In the genomic region with DNA sequence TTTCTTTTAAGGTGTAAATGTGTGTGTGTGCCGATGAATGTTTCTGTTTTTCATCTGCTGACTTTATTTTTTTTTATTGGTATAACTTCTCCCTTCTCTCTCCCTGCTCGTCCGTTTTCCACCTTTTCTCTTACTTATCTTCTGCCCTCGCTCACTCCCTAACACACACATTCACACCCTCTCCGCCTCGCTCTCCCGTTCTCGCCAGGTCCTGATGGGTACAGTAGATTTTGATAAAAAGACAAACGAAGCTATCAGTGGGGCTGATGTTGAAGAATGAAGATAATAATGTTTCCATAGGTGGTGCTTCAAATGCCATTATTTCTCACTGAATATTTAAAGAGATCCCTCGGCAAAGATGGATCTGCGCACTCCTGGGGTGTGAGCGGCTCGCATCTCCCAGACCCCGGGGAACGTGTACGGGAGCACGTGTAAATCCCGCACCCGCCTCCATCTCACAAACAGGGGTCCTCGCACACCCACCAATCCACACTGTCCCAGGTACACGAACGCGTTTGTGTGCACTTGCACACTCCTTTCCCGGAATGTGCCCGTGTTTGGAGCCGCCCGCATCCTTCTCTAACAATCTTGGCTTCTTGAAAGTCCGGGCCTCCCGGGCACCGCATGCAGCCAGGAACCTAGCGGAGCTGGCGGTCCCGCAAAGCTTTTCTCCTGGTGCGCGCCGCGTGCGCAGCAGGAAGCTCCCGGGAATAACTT, we compare ENCODE assay signal across 1 cellular context.
TF ChIP-seq lines count a peak whose summit lies in the region.

No MANE protein-coding gene starts in this region.

TF ChIP-seq in HepG2, 621 proteins besides CTCF, POLR2A, EP300 and RAD21:
- TF ChIP-seq GABPB1 (CRISPR knock-in tag; IDR thresholded peaks at IDR 0.05) (no peak), HDAC2 (CRISPR knock-in tag; IDR thresholded peaks at IDR 0.05) (no peak), THYN1 (CRISPR knock-in tag; IDR thresholded peaks at IDR 0.05; ENCODE audit: borderline replicate concordance, low read depth) (no peak), NFKB2 (CRISPR knock-in tag; IDR thresholded peaks at IDR 0.05; ENCODE audit: borderline replicate concordance) (no peak), HDAC1 (CRISPR knock-in tag; IDR thresholded peaks at IDR 0.05) (no peak), SMC3 (IDR thresholded peaks at IDR 0.05; ENCODE audit: low read length) (no peak), FOXK1 (CRISPR knock-in tag; IDR thresholded peaks at IDR 0.05; ENCODE audit: borderline replicate concordance, low read depth) (no peak), ELF1 (CRISPR knock-in tag; IDR thresholded peaks at IDR 0.05) (no peak), ZNF850 (CRISPR knock-in tag; conservative IDR thresholded peaks at IDR 0.05) (no peak), HCFC1 (IDR thresholded peaks at IDR 0.05; ENCODE audit: low read depth, low read length) (no peak), PHF5A (CRISPR knock-in tag; IDR thresholded peaks at IDR 0.05; ENCODE audit: low read depth, unreplicated experiment) (no peak), SKI (IDR thresholded peaks at IDR 0.05; ENCODE audit: partially characterized antibody) (no peak), AGO2 (optimal IDR thresholded peaks at IDR 0.05; ENCODE audit: low read depth, low read length) (peak; percentile 28), ZNF382 (CRISPR knock-in tag; IDR thresholded peaks at IDR 0.05; ENCODE audit: borderline replicate concordance) (no peak), PRPF4 (IDR thresholded peaks at IDR 0.05; ENCODE audit: low read depth, low read length, poor library complexity, severe bottlenecking) (peak; percentile 15), AGO1 (IDR thresholded peaks at IDR 0.05; ENCODE audit: low read depth, low read length, poor library complexity, severe bottlenecking) (peak; percentile 44), PHB2 (IDR thresholded peaks at IDR 0.05; ENCODE audit: partially characterized antibody) (no peak), SAFB2 (CRISPR knock-in tag; IDR thresholded peaks at IDR 0.05; ENCODE audit: borderline replicate concordance, low read depth) (no peak), EZH2 (conservative IDR thresholded peaks at IDR 0.05; ENCODE audit: low read depth, low read length) (0 out of 2 replicates have a peak, but pooled peaks have one; percentile 57), ZNF543 (CRISPR knock-in tag; IDR thresholded peaks at IDR 0.05) (no peak), HNRNPL (IDR thresholded peaks at IDR 0.05; ENCODE audit: low read depth, low read length) (0 out of 2 replicates have a peak, but pooled peaks have one; percentile 44), FOXP1 (IDR thresholded peaks at IDR 0.05) (no peak), FOXP1 (CRISPR knock-in tag; IDR thresholded peaks at IDR 0.05) (no peak)
- TF ChIP-seq, protein P1, sequence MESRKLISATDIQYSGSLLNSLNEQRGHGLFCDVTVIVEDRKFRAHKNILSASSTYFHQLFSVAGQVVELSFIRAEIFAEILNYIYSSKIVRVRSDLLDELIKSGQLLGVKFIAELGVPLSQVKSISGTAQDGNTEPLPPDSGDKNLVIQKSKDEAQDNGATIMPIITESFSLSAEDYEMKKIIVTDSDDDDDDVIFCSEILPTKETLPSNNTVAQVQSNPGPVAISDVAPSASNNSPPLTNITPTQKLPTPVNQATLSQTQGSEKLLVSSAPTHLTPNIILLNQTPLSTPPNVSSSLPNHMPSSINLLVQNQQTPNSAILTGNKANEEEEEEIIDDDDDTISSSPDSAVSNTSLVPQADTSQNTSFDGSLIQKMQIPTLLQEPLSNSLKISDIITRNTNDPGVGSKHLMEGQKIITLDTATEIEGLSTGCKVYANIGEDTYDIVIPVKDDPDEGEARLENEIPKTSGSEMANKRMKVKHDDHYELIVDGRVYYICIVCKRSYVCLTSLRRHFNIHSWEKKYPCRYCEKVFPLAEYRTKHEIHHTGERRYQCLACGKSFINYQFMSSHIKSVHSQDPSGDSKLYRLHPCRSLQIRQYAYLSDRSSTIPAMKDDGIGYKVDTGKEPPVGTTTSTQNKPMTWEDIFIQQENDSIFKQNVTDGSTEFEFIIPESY (CRISPR knock-in tag; IDR thresholded peaks at IDR 0.05), result peak; percentile 21
- TF ChIP-seq, protein P2, sequence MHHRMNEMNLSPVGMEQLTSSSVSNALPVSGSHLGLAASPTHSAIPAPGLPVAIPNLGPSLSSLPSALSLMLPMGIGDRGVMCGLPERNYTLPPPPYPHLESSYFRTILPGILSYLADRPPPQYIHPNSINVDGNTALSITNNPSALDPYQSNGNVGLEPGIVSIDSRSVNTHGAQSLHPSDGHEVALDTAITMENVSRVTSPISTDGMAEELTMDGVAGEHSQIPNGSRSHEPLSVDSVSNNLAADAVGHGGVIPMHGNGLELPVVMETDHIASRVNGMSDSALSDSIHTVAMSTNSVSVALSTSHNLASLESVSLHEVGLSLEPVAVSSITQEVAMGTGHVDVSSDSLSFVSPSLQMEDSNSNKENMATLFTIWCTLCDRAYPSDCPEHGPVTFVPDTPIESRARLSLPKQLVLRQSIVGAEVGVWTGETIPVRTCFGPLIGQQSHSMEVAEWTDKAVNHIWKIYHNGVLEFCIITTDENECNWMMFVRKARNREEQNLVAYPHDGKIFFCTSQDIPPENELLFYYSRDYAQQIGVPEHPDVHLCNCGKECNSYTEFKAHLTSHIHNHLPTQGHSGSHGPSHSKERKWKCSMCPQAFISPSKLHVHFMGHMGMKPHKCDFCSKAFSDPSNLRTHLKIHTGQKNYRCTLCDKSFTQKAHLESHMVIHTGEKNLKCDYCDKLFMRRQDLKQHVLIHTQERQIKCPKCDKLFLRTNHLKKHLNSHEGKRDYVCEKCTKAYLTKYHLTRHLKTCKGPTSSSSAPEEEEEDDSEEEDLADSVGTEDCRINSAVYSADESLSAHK (CRISPR knock-in tag; IDR thresholded peaks at IDR 0.05; ENCODE audit: borderline replicate concordance), result no peak
- TF ChIP-seq, protein P3, sequence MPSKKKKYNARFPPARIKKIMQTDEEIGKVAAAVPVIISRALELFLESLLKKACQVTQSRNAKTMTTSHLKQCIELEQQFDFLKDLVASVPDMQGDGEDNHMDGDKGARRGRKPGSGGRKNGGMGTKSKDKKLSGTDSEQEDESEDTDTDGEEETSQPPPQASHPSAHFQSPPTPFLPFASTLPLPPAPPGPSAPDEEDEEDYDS (CRISPR knock-in tag; IDR thresholded peaks at IDR 0.05), result no peak
- TF ChIP-seq, protein P4, sequence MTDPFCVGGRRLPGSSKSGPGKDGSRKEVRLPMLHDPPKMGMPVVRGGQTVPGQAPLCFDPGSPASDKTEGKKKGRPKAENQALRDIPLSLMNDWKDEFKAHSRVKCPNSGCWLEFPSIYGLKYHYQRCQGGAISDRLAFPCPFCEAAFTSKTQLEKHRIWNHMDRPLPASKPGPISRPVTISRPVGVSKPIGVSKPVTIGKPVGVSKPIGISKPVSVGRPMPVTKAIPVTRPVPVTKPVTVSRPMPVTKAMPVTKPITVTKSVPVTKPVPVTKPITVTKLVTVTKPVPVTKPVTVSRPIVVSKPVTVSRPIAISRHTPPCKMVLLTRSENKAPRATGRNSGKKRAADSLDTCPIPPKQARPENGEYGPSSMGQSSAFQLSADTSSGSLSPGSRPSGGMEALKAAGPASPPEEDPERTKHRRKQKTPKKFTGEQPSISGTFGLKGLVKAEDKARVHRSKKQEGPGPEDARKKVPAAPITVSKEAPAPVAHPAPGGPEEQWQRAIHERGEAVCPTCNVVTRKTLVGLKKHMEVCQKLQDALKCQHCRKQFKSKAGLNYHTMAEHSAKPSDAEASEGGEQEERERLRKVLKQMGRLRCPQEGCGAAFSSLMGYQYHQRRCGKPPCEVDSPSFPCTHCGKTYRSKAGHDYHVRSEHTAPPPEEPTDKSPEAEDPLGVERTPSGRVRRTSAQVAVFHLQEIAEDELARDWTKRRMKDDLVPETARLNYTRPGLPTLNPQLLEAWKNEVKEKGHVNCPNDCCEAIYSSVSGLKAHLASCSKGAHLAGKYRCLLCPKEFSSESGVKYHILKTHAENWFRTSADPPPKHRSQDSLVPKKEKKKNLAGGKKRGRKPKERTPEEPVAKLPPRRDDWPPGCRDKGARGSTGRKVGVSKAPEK (CRISPR knock-in tag; IDR thresholded peaks at IDR 0.05; ENCODE audit: borderline replicate concordance), result 0 out of 2 replicates have a peak, but pooled peaks have one; percentile 64
- TF ChIP-seq, protein P5, sequence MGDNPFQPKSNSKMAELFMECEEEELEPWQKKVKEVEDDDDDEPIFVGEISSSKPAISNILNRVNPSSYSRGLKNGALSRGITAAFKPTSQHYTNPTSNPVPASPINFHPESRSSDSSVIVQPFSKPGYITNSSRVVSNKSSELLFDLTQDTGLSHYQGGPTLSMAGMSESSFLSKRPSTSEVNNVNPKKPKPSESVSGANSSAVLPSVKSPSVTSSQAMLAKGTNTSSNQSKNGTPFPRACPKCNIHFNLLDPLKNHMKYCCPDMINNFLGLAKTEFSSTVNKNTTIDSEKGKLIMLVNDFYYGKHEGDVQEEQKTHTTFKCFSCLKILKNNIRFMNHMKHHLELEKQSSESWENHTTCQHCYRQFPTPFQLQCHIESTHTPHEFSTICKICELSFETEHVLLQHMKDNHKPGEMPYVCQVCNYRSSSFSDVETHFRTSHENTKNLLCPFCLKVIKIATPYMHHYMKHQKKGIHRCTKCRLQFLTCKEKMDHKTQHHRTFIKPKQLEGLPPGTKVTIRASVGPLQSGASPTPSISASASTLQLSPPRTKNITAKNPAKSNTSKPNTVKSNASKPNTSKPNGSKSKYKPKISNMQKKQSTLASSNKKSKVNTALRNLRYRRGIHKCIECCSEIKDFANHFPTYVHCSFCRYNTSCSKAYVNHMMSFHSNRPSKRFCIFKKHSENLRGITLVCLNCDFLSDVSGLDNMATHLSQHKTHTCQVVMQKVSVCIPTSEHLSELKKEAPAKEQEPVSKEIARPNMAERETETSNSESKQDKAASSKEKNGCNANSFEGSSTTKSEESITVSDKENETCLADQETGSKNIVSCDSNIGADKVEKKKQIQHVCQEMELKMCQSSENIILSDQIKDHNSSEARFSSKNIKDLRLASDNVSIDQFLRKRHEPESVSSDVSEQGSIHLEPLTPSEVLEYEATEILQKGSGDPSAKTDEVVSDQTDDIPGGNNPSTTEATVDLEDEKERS (CRISPR knock-in tag; IDR thresholded peaks at IDR 0.05), result no peak
- TF ChIP-seq, protein P6, sequence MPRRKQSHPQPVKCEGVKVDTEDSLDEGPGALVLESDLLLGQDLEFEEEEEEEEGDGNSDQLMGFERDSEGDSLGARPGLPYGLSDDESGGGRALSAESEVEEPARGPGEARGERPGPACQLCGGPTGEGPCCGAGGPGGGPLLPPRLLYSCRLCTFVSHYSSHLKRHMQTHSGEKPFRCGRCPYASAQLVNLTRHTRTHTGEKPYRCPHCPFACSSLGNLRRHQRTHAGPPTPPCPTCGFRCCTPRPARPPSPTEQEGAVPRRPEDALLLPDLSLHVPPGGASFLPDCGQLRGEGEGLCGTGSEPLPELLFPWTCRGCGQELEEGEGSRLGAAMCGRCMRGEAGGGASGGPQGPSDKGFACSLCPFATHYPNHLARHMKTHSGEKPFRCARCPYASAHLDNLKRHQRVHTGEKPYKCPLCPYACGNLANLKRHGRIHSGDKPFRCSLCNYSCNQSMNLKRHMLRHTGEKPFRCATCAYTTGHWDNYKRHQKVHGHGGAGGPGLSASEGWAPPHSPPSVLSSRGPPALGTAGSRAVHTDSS (CRISPR knock-in tag; conservative IDR thresholded peaks at IDR 0.05), result no peak
- TF ChIP-seq, protein P7, sequence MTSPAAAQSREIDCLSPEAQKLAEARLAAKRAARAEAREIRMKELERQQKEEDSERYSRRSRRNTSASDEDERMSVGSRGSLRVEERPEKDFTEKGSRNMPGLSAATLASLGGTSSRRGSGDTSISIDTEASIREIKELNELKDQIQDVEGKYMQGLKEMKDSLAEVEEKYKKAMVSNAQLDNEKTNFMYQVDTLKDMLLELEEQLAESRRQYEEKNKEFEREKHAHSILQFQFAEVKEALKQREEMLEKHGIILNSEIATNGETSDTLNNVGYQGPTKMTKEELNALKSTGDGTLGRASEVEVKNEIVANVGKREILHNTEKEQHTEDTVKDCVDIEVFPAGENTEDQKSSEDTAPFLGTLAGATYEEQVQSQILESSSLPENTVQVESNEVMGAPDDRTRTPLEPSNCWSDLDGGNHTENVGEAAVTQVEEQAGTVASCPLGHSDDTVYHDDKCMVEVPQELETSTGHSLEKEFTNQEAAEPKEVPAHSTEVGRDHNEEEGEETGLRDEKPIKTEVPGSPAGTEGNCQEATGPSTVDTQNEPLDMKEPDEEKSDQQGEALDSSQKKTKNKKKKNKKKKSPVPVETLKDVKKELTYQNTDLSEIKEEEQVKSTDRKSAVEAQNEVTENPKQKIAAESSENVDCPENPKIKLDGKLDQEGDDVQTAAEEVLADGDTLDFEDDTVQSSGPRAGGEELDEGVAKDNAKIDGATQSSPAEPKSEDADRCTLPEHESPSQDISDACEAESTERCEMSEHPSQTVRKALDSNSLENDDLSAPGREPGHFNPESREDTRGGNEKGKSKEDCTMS (CRISPR knock-in tag; conservative IDR thresholded peaks at IDR 0.05), result no peak
TF ChIP-seq in HepG2: peak in this region for 7.
